28 cellular contexts compared by ENCODE assay signal in genomic region chr1:243529512-243529911, GRCh38.
"Had no signal": no experiment of that assay in that cellular context is flagged by ENCODE, and none has a peak within 500 bp of the region (broad histone marks: within the 10 kb centered on the region; RNA-seq: fewer than 3 reads in every experiment).

No MANE protein-coding gene starts in this region.

- FAIRE-seq: frontal cortex had no signal

- H3K9me3 ChIP-seq: adrenal gland, body of pancreas had no signal

- H3K27ac ChIP-seq: adrenal gland, body of pancreas, coronary artery had no signal

- ATAC-seq: activated CD4-positive, alpha-beta T cell treated with anti-CD3 and anti-CD28 coated beads for 36 hours; activated CD8-positive, alpha-beta memory T cell treated with anti-CD3 and anti-CD28 coated beads, Interleukin-2, amount 10 ng/mL, durations not matched to agents 7 days and 5 days; activated CD8-positive, alpha-beta T cell treated with anti-CD3 and anti-CD28 coated beads, Interleukin-2, amount 10 ng/mL, durations not matched to agents 7 days and 5 days; activated naive CD8-positive, alpha-beta T cell treated with anti-CD3 and anti-CD28 coated beads, Interleukin-2, amount 50 U/mL, for 24 hours; body of pancreas; esophagus mucosa had no signal

- H3K27me3 ChIP-seq: adrenal gland, body of pancreas, dorsolateral prefrontal cortex had no signal

- H3K4me3 ChIP-seq: adrenal gland, body of pancreas, coronary artery, dorsolateral prefrontal cortex had no signal

- H3K36me3 ChIP-seq: adrenal gland had no signal

- H3K4me1 ChIP-seq: body of pancreas had no signal

- DNase-seq: activated CD4-positive, alpha-beta memory T cell treated with anti-CD3 and anti-CD28 coated beads for 36 hours; activated CD4-positive, alpha-beta T cell treated with anti-CD3 and anti-CD28 coated beads for 36 hours; activated CD4-positive, alpha-beta T cell treated with anti-CD3 and anti-CD28 coated beads, Interleukin-2, amount 10 ng/mL, durations not matched to agents 24 days and 14 days; activated CD4-positive, CD25-positive, alpha-beta regulatory T cell; activated CD4-positive, CD25-positive, alpha-beta regulatory T cell treated with anti-CD3 and anti-CD28 coated beads, Interleukin-2, amount 50 U/mL, for 72 hours; activated CD8-positive, alpha-beta memory T cell treated with anti-CD3 and anti-CD28 coated beads, Interleukin-2, amount 10 ng/mL, durations not matched to agents 7 days and 5 days; activated CD8-positive, alpha-beta memory T cell treated with anti-CD3 and anti-CD28 coated beads, Interleukin-2, amount 50 U/mL, for 4 hours; activated CD8-positive, alpha-beta T cell treated with anti-CD3 and anti-CD28 coated beads, Interleukin-2, amount 10 ng/mL, durations not matched to agents 7 days and 5 days; activated effector memory CD4-positive, alpha-beta T cell treated with anti-CD3 and anti-CD28 coated beads, Interleukin-2, amount 50 U/mL, for 16 hours; activated naive CD4-positive, alpha-beta T cell treated with anti-CD3 and anti-CD28 coated beads for 36 hours; activated naive CD8-positive, alpha-beta T cell treated with anti-CD3 and anti-CD28 coated beads for 36 hours; activated naive CD8-positive, alpha-beta T cell treated with anti-CD3 and anti-CD28 coated beads, Interleukin-2, amount 50 U/mL, for 24 hours; activated T-cell treated with anti-CD3 and anti-CD28 coated beads, Interleukin-2, amount 50 U/mL, for 1 hour; activated T-cell treated with anti-CD3 and anti-CD28 coated beads, Interleukin-2, amount 50 U/mL, for 48 hours; adrenal gland; amygdala; aorta; body of pancreas; central memory CD4-positive, alpha-beta T cell; cerebellar nuclear complex; dorsolateral prefrontal cortex; effector memory CD4-positive, alpha-beta T cell; endodermal cell; foreskin fibroblast; head of caudate nucleus had no signal
